14 cellular contexts compared by ENCODE assay signal in the genomic region with DNA sequence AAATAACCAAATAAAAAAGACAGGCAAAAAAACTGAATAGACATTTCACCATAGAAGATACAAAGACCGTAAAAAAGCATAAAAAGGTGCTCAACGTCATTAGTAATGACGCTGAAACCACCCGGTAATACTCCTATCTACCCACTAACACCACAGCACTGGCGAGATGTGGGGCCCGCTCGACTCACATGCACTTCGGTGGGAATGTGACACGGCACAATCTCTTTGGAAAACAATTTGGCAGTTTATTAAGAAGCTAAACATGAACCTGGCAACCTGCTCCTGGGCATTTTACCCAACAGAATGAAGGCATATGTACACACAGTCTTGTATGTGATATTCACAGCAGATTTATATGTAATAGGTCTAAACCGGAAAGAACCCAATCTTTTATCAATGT.
"Had no signal": no experiment of that assay in that cellular context is flagged by ENCODE, and none has a peak within 500 bp of the region (broad histone marks: within the 10 kb centered on the region; RNA-seq: fewer than 3 reads in every experiment).

No MANE protein-coding gene starts in this region.

- DNase-seq: colonic mucosa; dermis blood vessel endothelial cell; foreskin melanocyte; kidney; left colon; mammary epithelial cell; naive thymus-derived CD4-positive, alpha-beta T cell; nephron progenitor cell; psoas muscle; retina; right lobe of liver; stimulated activated CD4-positive, alpha-beta T cell treated with anti-CD3 and anti-CD28 coated beads, Interleukin-4, amount 100 ng/mL, for 1 hour; stimulated activated naive B cell treated with anti-CD40 and anti-IgM and Interleukin-4, amounts not matched to agents 10 μg/mL and 1 μg/mL and 100 μg/mL, for 72 hours; trophoblast cell had no signal

- H3K9me3 Mint-ChIP-seq: naive thymus-derived CD4-positive, alpha-beta T cell; nephron progenitor cell; stimulated activated naive B cell treated with anti-CD40 and anti-IgM and Interleukin-4, amounts not matched to agents 10 μg/mL and 1 μg/mL and 100 μg/mL, for 72 hours had no signal

- H3K27ac Mint-ChIP-seq: nephron progenitor cell had no signal

- H3K27me3 Mint-ChIP-seq: naive thymus-derived CD4-positive, alpha-beta T cell; stimulated activated naive B cell treated with anti-CD40 and anti-IgM and Interleukin-4, amounts not matched to agents 10 μg/mL and 1 μg/mL and 100 μg/mL, for 72 hours had no signal

- H3K4me1 Mint-ChIP-seq: naive thymus-derived CD4-positive, alpha-beta T cell; nephron progenitor cell; stimulated activated naive B cell treated with anti-CD40 and anti-IgM and Interleukin-4, amounts not matched to agents 10 μg/mL and 1 μg/mL and 100 μg/mL, for 72 hours had no signal

- H3K4me3 Mint-ChIP-seq: naive thymus-derived CD4-positive, alpha-beta T cell; nephron progenitor cell; stimulated activated naive B cell treated with anti-CD40 and anti-IgM and Interleukin-4, amounts not matched to agents 10 μg/mL and 1 μg/mL and 100 μg/mL, for 72 hours had no signal

- ATAC-seq: left colon; naive thymus-derived CD4-positive, alpha-beta T cell; psoas muscle; right lobe of liver; stimulated activated naive B cell treated with anti-CD40 and anti-IgM and Interleukin-4, amounts not matched to agents 10 μg/mL and 1 μg/mL and 100 μg/mL, for 72 hours had no signal
